8 cellular contexts compared by ENCODE assay signal in the genomic region with DNA sequence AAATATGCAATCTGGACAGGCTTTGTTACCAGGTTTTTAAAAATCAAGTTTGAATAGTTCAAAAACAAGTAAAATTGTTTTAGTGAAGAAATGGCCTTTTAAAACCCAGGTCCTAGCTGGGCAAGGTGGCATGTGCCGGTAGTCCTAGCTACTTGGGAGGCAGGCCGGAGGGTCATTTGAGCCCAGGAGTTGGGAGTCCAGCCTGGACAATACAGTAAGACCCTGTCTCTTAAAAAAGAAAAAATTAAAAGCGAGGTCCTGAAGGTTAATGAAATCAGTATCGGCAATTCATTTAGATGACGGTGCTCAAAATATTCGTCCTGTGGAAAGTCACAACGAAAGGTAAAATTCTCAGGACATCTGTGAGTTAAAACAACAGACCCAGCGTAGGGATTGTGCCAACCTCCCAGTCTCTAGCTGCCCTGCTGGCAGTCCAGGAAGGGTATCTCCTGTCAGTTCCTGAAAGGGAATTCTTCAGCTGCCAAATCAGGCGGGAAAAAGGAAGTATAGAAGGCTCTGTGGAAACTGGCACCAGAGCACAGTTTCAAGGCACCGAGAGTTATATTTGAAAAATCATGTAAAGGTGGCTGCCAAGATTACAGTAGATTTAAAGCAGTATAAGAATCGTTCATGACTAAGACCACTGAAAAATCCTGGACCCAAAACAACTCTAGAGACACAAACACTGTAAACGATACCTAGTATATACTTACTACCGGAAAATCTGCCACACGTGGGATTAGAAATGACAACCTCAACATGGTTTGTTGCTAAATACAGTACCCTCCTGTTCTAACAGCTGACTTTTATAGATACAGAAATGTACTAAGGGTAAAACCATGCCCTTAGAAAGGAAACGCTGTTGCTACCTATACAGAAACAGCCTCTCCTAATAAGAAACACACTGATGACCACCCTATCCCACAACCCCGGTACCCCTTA. TPM values are rescaled to one million over a fixed set of nuclear protein-coding genes. Genes with fewer than 3 reads are reported as not detected.
DNase-seq lines count a peak whose midpoint lies in the region; ATAC-seq and TF ChIP-seq lines count a peak whose summit lies in the region.

No MANE protein-coding gene starts in this region.

- POLR2A ChIA-PET in CD8-positive, alpha-beta T cell (lab: Charles Lee): no interaction called here

- peak overlapping the region; percentile 86 for H3K27ac Mint-ChIP-seq in CD8-positive, alpha-beta T cell
- H3K27ac Mint-ChIP-seq in T-helper 2 cell treated with Interferon-gamma antibody and Interleukin-4, amounts not matched to agents 5 μg/mL and 100 μg/mL, for 36 hours: peak overlapping the region; percentile 23

- H3K4me3 ChIP-seq in CD8-positive, alpha-beta T cell (ENCODE audit: low read depth, low read length): peak overlapping the region; percentile 47
- H3K4me3 ChIP-seq in fibroblast of villous mesenchyme (ENCODE audit: low read depth, low read length): peak overlapping the region; percentile 74

- H3K9me3 Mint-ChIP-seq in CD8-positive, alpha-beta T cell: no peaks in the 10 kb centered on the region
- no peaks in the 10 kb centered on the region for H3K9me3 Mint-ChIP-seq in T-helper 2 cell treated with Interferon-gamma antibody and Interleukin-4, amounts not matched to agents 5 μg/mL and 100 μg/mL, for 36 hours

- peaks cover 5% of the 10 kb centered on the region for H3K36me3 Mint-ChIP-seq in CD8-positive, alpha-beta T cell
- no peaks in the 10 kb centered on the region for H3K36me3 Mint-ChIP-seq in T-helper 2 cell treated with Interferon-gamma antibody and Interleukin-4, amounts not matched to agents 5 μg/mL and 100 μg/mL, for 36 hours (ENCODE audit: low read depth)

- peak; percentile 18 for ATAC-seq in CD8-positive, alpha-beta T cell
- ATAC-seq in HG02943 (IDR thresholded peaks at IDR 0.05; ENCODE audit: low read depth, unreplicated experiment) (peak; percentile 23), GM19463 (IDR thresholded peaks at IDR 0.05; ENCODE audit: unreplicated experiment) (no peak)

- CTCF ChIA-PET in CD8-positive, alpha-beta T cell (lab: Charles Lee): interaction anchor here (0.8 kb wide), 1 partner anchor 309 kb away, joined by 3 read pairs; no protein-coding TSS in a partner anchor

- H3K4me3 Mint-ChIP-seq in CD8-positive, alpha-beta T cell: peak overlapping the region; percentile 93
- peak overlapping the region; percentile 81 for H3K4me3 Mint-ChIP-seq in T-helper 2 cell treated with Interferon-gamma antibody and Interleukin-4, amounts not matched to agents 5 μg/mL and 100 μg/mL, for 36 hours

- H3K4me1 Mint-ChIP-seq in CD8-positive, alpha-beta T cell (ENCODE audit: low read depth): peaks cover 23% of the 10 kb centered on the region
- H3K4me1 Mint-ChIP-seq in T-helper 2 cell treated with Interferon-gamma antibody and Interleukin-4, amounts not matched to agents 5 μg/mL and 100 μg/mL, for 36 hours (ENCODE audit: low read depth): peaks cover 15% of the 10 kb centered on the region

- H3K9me3 ChIP-seq in CD8-positive, alpha-beta T cell (ENCODE audit: low read length): no peaks in the 10 kb centered on the region

- intact Hi-C loops in CD8-positive, alpha-beta T cell (cut with DNase I, micrococcal nuclease): loop anchor here in 1 of 2 experiments (5.0 to 10.0 kb wide), 2 partner anchors 637 to 1749 kb away; partner anchors contain the start of genes CTSH and ZFAND6

- no peak for DNase-seq in CD8-positive, alpha-beta T cell
- no peak for DNase-seq in T-helper 2 cell treated with Interferon-gamma antibody and Interleukin-4, amounts not matched to agents 5 μg/mL and 100 μg/mL, for 36 hours (ENCODE audit: low spot score)
- DNase-seq in fibroblast of villous mesenchyme (ENCODE audit: low read depth): peak; percentile 46
- DNase-seq in putamen (ENCODE audit: low spot score): peak; percentile 10
- DNase-seq in SKM-1 treated with dmso at 0.1 percent for 144 hours (lab: John Stamatoyannopoulos, UW; ENCODE audit: unreplicated experiment): no peak
- no peak for DNase-seq in LoVo (ENCODE audit: low spot score)

- no peaks in the 10 kb centered on the region for H3K36me3 ChIP-seq in CD8-positive, alpha-beta T cell (ENCODE audit: insufficient read depth, low read length)

- H3K4me1 ChIP-seq in CD8-positive, alpha-beta T cell (ENCODE audit: insufficient read depth, low read length): peaks cover 11% of the 10 kb centered on the region

- no peak for TF ChIP-seq CTCF in CD8-positive, alpha-beta T cell (IDR thresholded peaks at IDR 0.05)
- TF ChIP-seq CTCF in fibroblast of villous mesenchyme (IDR thresholded peaks at IDR 0.05; ENCODE audit: insufficient read depth, low read depth, low read length): no peak

- peaks cover 3% of the 10 kb centered on the region for H3K27me3 Mint-ChIP-seq in CD8-positive, alpha-beta T cell (ENCODE audit: low read depth)
- peaks cover 52% of the 10 kb centered on the region for H3K27me3 Mint-ChIP-seq in T-helper 2 cell treated with Interferon-gamma antibody and Interleukin-4, amounts not matched to agents 5 μg/mL and 100 μg/mL, for 36 hours (ENCODE audit: low read depth)

- H3K27ac ChIP-seq in CD8-positive, alpha-beta T cell (ENCODE audit: low read depth, low read length): peak overlapping the region; percentile 20

- no peaks in the 10 kb centered on the region for H3K27me3 ChIP-seq in CD8-positive, alpha-beta T cell (ENCODE audit: insufficient read depth, low read length)

RNA-seq across cellular contexts. Expression of gene ABHD17C, which starts 1.2 kb away (rescaled TPM):
- 1 to 10 TPM in 1 of 2 experiments, under 1 TPM in 1; 0.75 to 1.1 TPM for total RNA-seq in CD8-positive, alpha-beta T cell
- 10.0 and 12.1 TPM in 2 replicates for total RNA-seq in fibroblast of villous mesenchyme

Comparison
In these comparisons a context has a peak if more than half of its experiments do, and no peak if none do; other contexts are left out.
1. DNase-seq: peak in fibroblast of villous mesenchyme (single experiment) and putamen (single experiment); none in CD8-positive, alpha-beta T cell (0 of 7), T-helper 2 cell treated with Interferon-gamma antibody and Interleukin-4, amounts not matched to agents 5 μg/mL and 100 μg/mL, for 36 hours (single experiment), SKM-1 treated with dmso at 0.1 percent for 144 hours (single experiment) and LoVo (single experiment).